22 cellular contexts compared by ENCODE assay signal in the genomic region with DNA sequence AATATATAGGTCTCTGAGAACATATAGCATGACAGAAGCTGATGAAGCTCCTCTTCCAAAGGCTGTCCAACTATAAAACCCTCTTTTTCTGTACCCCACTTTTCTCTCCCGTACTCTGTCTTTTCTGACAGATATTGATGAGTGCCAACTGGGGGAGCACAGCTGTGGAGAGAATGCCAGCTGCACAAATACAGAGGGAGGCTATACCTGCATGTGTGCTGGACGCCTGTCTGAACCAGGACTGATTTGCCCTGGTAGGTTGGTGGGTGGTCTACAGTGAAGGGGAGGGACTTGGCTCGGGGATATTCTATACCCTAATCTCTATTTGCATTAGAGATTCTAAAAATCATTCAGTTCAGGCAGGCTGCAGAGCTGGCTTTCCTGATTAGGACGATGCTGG.
DNase-seq lines count a peak whose midpoint lies in the region; ATAC-seq and TF ChIP-seq lines count a peak whose summit lies in the region.
"Had no signal": no experiment of that assay in that cellular context is flagged by ENCODE, and none has a peak within 500 bp of the region (broad histone marks: within the 10 kb centered on the region; RNA-seq: fewer than 3 reads in every experiment).

No MANE protein-coding gene starts in this region.

- H2AFZ ChIP-seq in Karpas-422 (ENCODE audit: low read length) (no peak overlapping the region), OCI-LY3 (ENCODE audit: low read depth, low read length) (no peak overlapping the region)

- no peaks in the 10 kb centered on the region for H3K9me2 ChIP-seq in Karpas-422 (replicated peaks; ENCODE audit: insufficient read depth, low read length)

- H3K9ac ChIP-seq in Karpas-422 (ENCODE audit: low read length) = no peak overlapping the region
- no peak overlapping the region for H3K9ac ChIP-seq in OCI-LY3 (ENCODE audit: low read length)
- H3K9ac ChIP-seq: BLaER1 treated with 17β-estradiol and CSF1 and Interleukin-3, amounts not matched to agents 10 nM and 100 nM had no signal

- DNase-seq in Karpas-422 = no peak
- DNase-seq in mucosa of descending colon = no peak
- no peak for DNase-seq in upper lobe of right lung
- DNase-seq in activated CD4-positive, alpha-beta T cell treated with anti-CD3 and anti-CD28 coated beads, Interleukin-2, amount 50 U/mL, for 1 hour = no peak
- DNase-seq: 8988T; ACHN; AML-193; BE2C; CD4-positive, alpha-beta T cell; CD8-positive, alpha-beta memory T cell; DMS 273 treated with DMSO at 0.1 percent for 48 hours; DMS79; EL; GDM1; GOT3; HFFc6 had no signal

- no peak for TF ChIP-seq CTCF in OCI-LY3 (IDR thresholded peaks at IDR 0.05; ENCODE audit: low read depth, low read length)
- TF ChIP-seq CTCF in VCaP (conservative IDR thresholded peaks at IDR 0.05) = no peak
- no peak for TF ChIP-seq CTCF in mucosa of descending colon (IDR thresholded peaks at IDR 0.05)
- no peak for TF ChIP-seq CTCF in upper lobe of right lung (IDR thresholded peaks at IDR 0.05)

- ATAC-seq in mucosa of descending colon = no peak
- ATAC-seq in upper lobe of right lung = no peak
- ATAC-seq in HG03565 (IDR thresholded peaks at IDR 0.05; ENCODE audit: unreplicated experiment) = no peak
- ATAC-seq: A549 had no signal

- H3K4me2 ChIP-seq in Karpas-422 (ENCODE audit: low read depth, low read length, poor library complexity, severe bottlenecking) (peak overlapping the region; percentile 4), OCI-LY3 (ENCODE audit: low read length) (peak overlapping the region; percentile 81)
- H3K4me2 ChIP-seq: A549; BLaER1 treated with 17β-estradiol and CSF1 and Interleukin-3, amounts not matched to agents 10 nM and 100 nM had no signal

- H3K79me2 ChIP-seq in Karpas-422 (ENCODE audit: low read length) (no peaks in the 10 kb centered on the region), OCI-LY3 (ENCODE audit: low read length) (no peaks in the 10 kb centered on the region)

- H3K36me3 ChIP-seq in Karpas-422 (ENCODE audit: insufficient read depth, low read length) = no peaks in the 10 kb centered on the region
- peaks cover 16% of the 10 kb centered on the region for H3K36me3 ChIP-seq in OCI-LY3 (replicated peaks; ENCODE audit: low read depth, low read length)
- H3K36me3 ChIP-seq in mucosa of descending colon (ENCODE audit: low read depth) = no peaks in the 10 kb centered on the region
- no peaks in the 10 kb centered on the region for H3K36me3 ChIP-seq in upper lobe of right lung
- H3K36me3 ChIP-seq: BE2C; BLaER1 treated with 17β-estradiol and CSF1 and Interleukin-3, amounts not matched to agents 10 nM and 100 nM; HAP-1 had no signal

- H3K9me3 ChIP-seq in Karpas-422 (ENCODE audit: low read length) (no peaks in the 10 kb centered on the region), OCI-LY3 (ENCODE audit: insufficient read depth, low read length) (peaks cover 14% of the 10 kb centered on the region; the same call in 1 of the 2 replicates), mucosa of descending colon (no peaks in the 10 kb centered on the region), upper lobe of right lung (no peaks in the 10 kb centered on the region)
- H3K9me3 ChIP-seq: A549, BE2C, HAP-1 had no signal

- H4K20me1 ChIP-seq in Karpas-422 (ENCODE audit: insufficient read depth, low read depth, low read length) = no peaks in the 10 kb centered on the region
- no peaks in the 10 kb centered on the region for H4K20me1 ChIP-seq in OCI-LY3 (ENCODE audit: insufficient read depth, low read length)

- H3K4me1 ChIP-seq in Karpas-422 (ENCODE audit: low read length) = peaks cover 46% of the 10 kb centered on the region
- H3K4me1 ChIP-seq in OCI-LY3 (ENCODE audit: low read length) = peaks cover 68% of the 10 kb centered on the region
- no peaks in the 10 kb centered on the region for H3K4me1 ChIP-seq in mucosa of descending colon (ENCODE audit: low read depth)
- H3K4me1 ChIP-seq in upper lobe of right lung = no peaks in the 10 kb centered on the region
- H3K4me1 ChIP-seq: BE2C, HAP-1 had no signal

- H3K4me3 ChIP-seq in Karpas-422 (ENCODE audit: low read length) (no peak overlapping the region), OCI-LY3 (ENCODE audit: low read length) (no peak overlapping the region), mucosa of descending colon (no peak overlapping the region), upper lobe of right lung (no peak overlapping the region)
- H3K4me3 ChIP-seq: A549; BLaER1 treated with 17β-estradiol and CSF1 and Interleukin-3, amounts not matched to agents 10 nM and 100 nM; HAP-1 had no signal

- intact Hi-C loops in mucosa of descending colon (cut with DNase I, micrococcal nuclease) = no loop called here
- intact Hi-C loops in upper lobe of right lung (cut with DNase I) = no loop called here

- H3K27me3 ChIP-seq in Karpas-422 (ENCODE audit: low read length) (no peaks in the 10 kb centered on the region), OCI-LY3 (ENCODE audit: low read depth, low read length) (peaks cover 13% of the 10 kb centered on the region), upper lobe of right lung (no peaks in the 10 kb centered on the region)

- no peak overlapping the region for H3K27ac ChIP-seq in Karpas-422 (ENCODE audit: low read length)
- H3K27ac ChIP-seq in OCI-LY3 (ENCODE audit: low read length) = no peak overlapping the region
- peak overlapping the region; percentile 71 for H3K27ac ChIP-seq in VCaP
- no peak overlapping the region for H3K27ac ChIP-seq in upper lobe of right lung
- H3K27ac ChIP-seq: A549; BLaER1 treated with 17β-estradiol and CSF1 and Interleukin-3, amounts not matched to agents 10 nM and 100 nM had no signal
